In genomic region chr3:136305879-136306278, GRCh38 we compare ENCODE assay signal across 10 cellular contexts. TPM values are rescaled to one million over a fixed set of nuclear protein-coding genes. Genes with fewer than 3 reads are reported as not detected.
A peak's percentile ranks its signal among the peaks of the same experiment; 100 is the strongest.
DNase-seq lines count a peak whose midpoint lies in the region; ATAC-seq lines count a peak whose summit lies in the region.
"Had no signal": no experiment of that assay in that cellular context is flagged by ENCODE, and none has a peak within 500 bp of the region (broad histone marks: within the 10 kb centered on the region; RNA-seq: fewer than 3 reads in every experiment).

No MANE protein-coding gene starts in this region.

- peaks cover 2% of the 10 kb centered on the region for H3K4me1 Mint-ChIP-seq in activated CD4-positive, alpha-beta T cell treated with anti-CD3 and anti-CD28 coated beads, Interleukin-2, amount 10 ng/mL, durations not matched to agents 24 days and 14 days
- H3K4me1 Mint-ChIP-seq: CD14-positive monocyte had no signal

- no peak overlapping the region for H3K4me3 Mint-ChIP-seq in activated CD4-positive, alpha-beta T cell treated with anti-CD3 and anti-CD28 coated beads, Interleukin-2, amount 10 ng/mL, durations not matched to agents 24 days and 14 days
- H3K4me3 Mint-ChIP-seq: CD14-positive monocyte had no signal

- no peaks in the 10 kb centered on the region for H3K79me1 ChIP-seq in trophoblast cell (ENCODE audit: low read length)

- no peak overlapping the region for H2BK5ac ChIP-seq in trophoblast cell (ENCODE audit: low read depth, low read length, poor library complexity)

- H3K4me3 ChIP-seq in trophoblast cell (ENCODE audit: low read depth, low read length) = no peak overlapping the region

- no peak for ATAC-seq in GM19467 (IDR thresholded peaks at IDR 0.05; ENCODE audit: unreplicated experiment)
- no peak for ATAC-seq in HG02973 (IDR thresholded peaks at IDR 0.05; ENCODE audit: unreplicated experiment)

- no peaks in the 10 kb centered on the region for H3K9me3 ChIP-seq in trophoblast cell (ENCODE audit: insufficient read depth, low read depth, low read length)

- no peak overlapping the region for H3K4me2 ChIP-seq in trophoblast cell (ENCODE audit: low read length)

- no peak overlapping the region for H3K18ac ChIP-seq in trophoblast cell (ENCODE audit: low read length)

- H3K9ac ChIP-seq in trophoblast cell (ENCODE audit: low read length) = no peak overlapping the region

- H3K36me3 ChIP-seq in trophoblast cell (ENCODE audit: control insufficient read depth in 1 of 2, insufficient read depth in 2 of 2, low read length in 2 of 2) = peaks cover 3 to 5% of the 10 kb centered on the region in 2 experiments

- H4K8ac ChIP-seq in trophoblast cell (ENCODE audit: low read depth, low read length) = no peak overlapping the region

- H2AFZ ChIP-seq in trophoblast cell (ENCODE audit: insufficient read depth, low read length, poor library complexity) = no peak overlapping the region

- H3K4me1 ChIP-seq in trophoblast cell (ENCODE audit: control insufficient read depth in 1 of 2, insufficient read depth in 2 of 2, low read length in 2 of 2) = no peaks in the 10 kb centered on the region

- in situ Hi-C loops in T47D (cut with HindIII; ENCODE audit: low pct_unique_long_range_greater_than_20kb, low sequenced_read_pairs) = no loop called here

- peak; percentile 59 for DNase-seq in activated CD4-positive, alpha-beta T cell treated with anti-CD3 and anti-CD28 coated beads, Interleukin-2, amount 10 ng/mL, durations not matched to agents 24 days and 14 days
- DNase-seq in activated CD4-positive, alpha-beta T cell treated with anti-CD3 and anti-CD28 coated beads for 1 hour = no peak
- DNase-seq in NAMALWA (ENCODE audit: low spot score) = peak; percentile 84
- DNase-seq in T47D (ENCODE audit: low read depth in 1 of 2, low spot score in 1 of 2) = peak; percentile 37 to 80
- peak; percentile 9 to 67 for DNase-seq in trophoblast cell
- DNase-seq in superior temporal gyrus (ENCODE audit: extremely low spot score) = no peak
- DNase-seq: NK-92 treated with Interleukin-12 subunit alpha and Interleukin-12 subunit beta, amount 100 ng/mL, for 24 hours had no signal

- no peak overlapping the region for H3K27ac Mint-ChIP-seq in activated CD4-positive, alpha-beta T cell treated with anti-CD3 and anti-CD28 coated beads, Interleukin-2, amount 10 ng/mL, durations not matched to agents 24 days and 14 days

- H2BK120ac ChIP-seq in trophoblast cell (ENCODE audit: insufficient read depth, low read length, poor library complexity) = no peak overlapping the region

- H3K9me3 Mint-ChIP-seq in activated CD4-positive, alpha-beta T cell treated with anti-CD3 and anti-CD28 coated beads, Interleukin-2, amount 10 ng/mL, durations not matched to agents 24 days and 14 days = no peaks in the 10 kb centered on the region

- H2BK12ac ChIP-seq in trophoblast cell (ENCODE audit: low read length) = no peak overlapping the region

- no peak overlapping the region for H2AK5ac ChIP-seq in trophoblast cell (ENCODE audit: low read length)

- H4K12ac ChIP-seq in trophoblast cell (ENCODE audit: low read depth, low read length) = no peak overlapping the region

- H3K27me3 Mint-ChIP-seq in activated CD4-positive, alpha-beta T cell treated with anti-CD3 and anti-CD28 coated beads, Interleukin-2, amount 10 ng/mL, durations not matched to agents 24 days and 14 days = no peaks in the 10 kb centered on the region

- no peak overlapping the region for H3K27ac ChIP-seq in trophoblast cell (ENCODE audit: low read depth, low read length)

- intact Hi-C loops in activated CD4-positive, alpha-beta T cell treated with anti-CD3 and anti-CD28 coated beads, Interleukin-2, amount 10 ng/mL, durations not matched to agents 24 days and 14 days (cut with micrococcal nuclease) = loop anchor here (1.0 kb wide), 1 partner anchor 446 kb away; the partner anchor contains the start of gene STAG1

- WGBS in trophoblast cell (ENCODE audit: extremely low coverage, insufficient coverage, insufficient read length) = no CpG with 5 or more reads among the region's 1 CpG

- H4K91ac ChIP-seq in trophoblast cell (ENCODE audit: low read depth, low read length) = no peak overlapping the region

- peaks cover 13% of the 10 kb centered on the region for H3K36me3 Mint-ChIP-seq in activated CD4-positive, alpha-beta T cell treated with anti-CD3 and anti-CD28 coated beads, Interleukin-2, amount 10 ng/mL, durations not matched to agents 24 days and 14 days (ENCODE audit: low read depth)

- H3K4ac ChIP-seq in trophoblast cell (ENCODE audit: low read depth, low read length) = no peak overlapping the region

- H3K23ac ChIP-seq in trophoblast cell (ENCODE audit: low read length) = no peak overlapping the region

- no peak overlapping the region for H3K14ac ChIP-seq in trophoblast cell (ENCODE audit: low read length)

- no peaks in the 10 kb centered on the region for H3K27me3 ChIP-seq in trophoblast cell (ENCODE audit: insufficient read depth, low read length)

- H3K79me2 ChIP-seq in trophoblast cell (ENCODE audit: control insufficient read depth, insufficient read depth, low read length, poor library complexity) = no peaks in the 10 kb centered on the region

RNA-seq across cellular contexts. Expression of gene PCCB, which starts 55.7 kb away (rescaled TPM):
- total RNA-seq in activated CD4-positive, alpha-beta T cell treated with anti-CD3 and anti-CD28 coated beads, Interleukin-2, amount 10 ng/mL, durations not matched to agents 24 days and 14 days = 45.4 and 55.9 TPM in 2 replicates
- 19.3 and 19.7 TPM in 2 replicates for polyA plus RNA-seq in trophoblast cell (2013)

Comparison
In these comparisons a context has a peak if more than half of its experiments do, and no peak if none do; other contexts are left out.
1. DNase-seq: peak in activated CD4-positive, alpha-beta T cell treated with anti-CD3 and anti-CD28 coated beads, Interleukin-2, amount 10 ng/mL, durations not matched to agents 24 days and 14 days (single experiment), NAMALWA (single experiment), T47D (2 of 2) and trophoblast cell (2 of 2); none in activated CD4-positive, alpha-beta T cell treated with anti-CD3 and anti-CD28 coated beads for 1 hour (single experiment) and superior temporal gyrus (single experiment).